Comparison of ENCODE assay signal across 8 cellular contexts in the genomic region with DNA sequence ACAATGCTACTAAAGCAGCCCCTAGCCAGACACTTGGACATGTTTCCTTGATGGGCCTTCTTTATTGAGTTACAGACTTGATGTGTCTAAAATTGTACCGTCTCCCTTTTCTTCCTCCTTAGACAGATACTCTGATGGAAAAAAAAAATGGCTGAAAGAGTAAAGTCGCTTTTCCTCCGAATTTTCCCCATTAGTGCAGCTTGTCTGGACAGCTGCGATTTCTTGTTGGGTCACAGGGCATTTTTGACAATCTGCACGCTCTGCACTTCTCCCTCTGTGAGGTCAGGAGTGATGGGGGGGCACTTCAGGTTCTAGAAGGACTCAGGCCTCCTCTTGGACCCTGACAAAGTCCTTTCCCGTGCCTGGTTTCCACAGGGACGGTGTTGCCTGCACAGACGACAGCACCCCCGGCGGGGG. TPM values are rescaled to one million over a fixed set of nuclear protein-coding genes. Genes with fewer than 3 reads are reported as not detected.
A peak's percentile ranks its signal among the peaks of the same experiment; 100 is the strongest.
DNase-seq lines count a peak whose midpoint lies in the region; ATAC-seq and TF ChIP-seq lines count a peak whose summit lies in the region.

No MANE protein-coding gene starts in this region.

- peaks cover 61% of the 10 kb centered on the region for H3K4me1 Mint-ChIP-seq in activated naive CD8-positive, alpha-beta T cell treated with anti-CD3 and anti-CD28 coated beads, Interleukin-2, amount 50 U/mL, for 24 hours

- no peaks in the 10 kb centered on the region for H3K9me3 ChIP-seq in HCT116 (ENCODE audit: control insufficient read depth in 1 of 2, insufficient read depth in 1 of 2, low read depth in 1 of 2, low read length in 2 of 2)
- H3K9me3 ChIP-seq in testis: no peaks in the 10 kb centered on the region

- H4K20me1 ChIP-seq in HCT116 (ENCODE audit: insufficient read depth): 0 out of 2 replicates have a peak, but pooled peaks cover 4% of the 10 kb centered on the region

- CTCF ChIA-PET in HCT116 (lab: Charles Lee): interaction anchor here (1.4 kb wide), 1 partner anchor 736 kb away, joined by 4 read pairs; no protein-coding TSS in a partner anchor

- peak overlapping the region; percentile 94 for H3K27ac ChIP-seq in 22Rv1
- peak overlapping the region; percentile 86 for H3K27ac ChIP-seq in HCT116 (ENCODE audit: low read depth, low read length)
- peak overlapping the region; percentile 98 to 99 for H3K27ac ChIP-seq in testis

- H3K4me3 Mint-ChIP-seq in activated naive CD8-positive, alpha-beta T cell treated with anti-CD3 and anti-CD28 coated beads, Interleukin-2, amount 50 U/mL, for 24 hours: peak overlapping the region; percentile 77

- peaks cover 39% of the 10 kb centered on the region for H3K79me2 ChIP-seq in HCT116 (ENCODE audit: insufficient read depth, low read length)

- H3K27me3 Mint-ChIP-seq in activated naive CD8-positive, alpha-beta T cell treated with anti-CD3 and anti-CD28 coated beads, Interleukin-2, amount 50 U/mL, for 24 hours: no peaks in the 10 kb centered on the region

- POLR2A ChIA-PET in HCT116 (lab: Charles Lee): interaction anchor here (0.6 to 2.4 kb wide), 2 partner anchors 10 to 266 kb away, joined by 4 to 9 read pairs; no protein-coding TSS in a partner anchor

- TF ChIP-seq CTCF in 22Rv1 (IDR thresholded peaks at IDR 0.05) (peak; percentile 25; the same call in 1 of the 2 replicates), HCT116 (IDR thresholded peaks at IDR 0.05 in 2 of 3, conservative IDR thresholded peaks at IDR 0.05 in 1 of 3; ENCODE audit: borderline replicate concordance in 1 of 3, insufficient read depth in 1 of 3, low read depth in 2 of 3, low read length in 2 of 3) (peak in 1 of 3 experiments; percentile 31; a peak in 2 of 6 replicates), testis (IDR thresholded peaks at IDR 0.05) (no peak)

- H2AFZ ChIP-seq in HCT116 (ENCODE audit: low read depth, low read length, poor library complexity, severe bottlenecking): peak overlapping the region; percentile 28

- H3K9ac ChIP-seq in HCT116 (ENCODE audit: low read length): peak overlapping the region; percentile 85

- no peaks in the 10 kb centered on the region for H3K9me3 Mint-ChIP-seq in activated naive CD8-positive, alpha-beta T cell treated with anti-CD3 and anti-CD28 coated beads, Interleukin-2, amount 50 U/mL, for 24 hours

- H3K4me2 ChIP-seq in HCT116 (ENCODE audit: low read length): peak overlapping the region; percentile 84

- H3K27ac Mint-ChIP-seq in activated naive CD8-positive, alpha-beta T cell treated with anti-CD3 and anti-CD28 coated beads, Interleukin-2, amount 50 U/mL, for 24 hours: peak overlapping the region; percentile 74

- no peak for ATAC-seq in HCT116
- ATAC-seq in activated naive CD8-positive, alpha-beta T cell treated with anti-CD3 and anti-CD28 coated beads, Interleukin-2, amount 50 U/mL, for 24 hours: no peak

- peak overlapping the region; percentile 85 to 88 for H3K4me3 ChIP-seq in HCT116 (replicated peaks in 1 of 2; ENCODE audit: low read depth in 1 of 2, low read length in 2 of 2)
- H3K4me3 ChIP-seq in testis: peak overlapping the region; percentile 94 to 98

- no peaks in the 10 kb centered on the region for H3K27me3 ChIP-seq in HCT116 (ENCODE audit: insufficient read depth, low read length)
- no peaks in the 10 kb centered on the region for H3K27me3 ChIP-seq in testis

- H3K4me1 ChIP-seq in HCT116 (ENCODE audit: control insufficient read depth in 1 of 2, insufficient read depth in 2 of 2, low read length in 2 of 2) (peaks cover 15 to 35% of the 10 kb centered on the region in 2 experiments), testis (peaks cover 44% of the 10 kb centered on the region)

- BruUV-seq in HCT116 (replicated peaks; lab: Mats Ljungman, UMichigan): no TSS peak

- TF ChIP-seq RAD21 in HCT116 (IDR thresholded peaks at IDR 0.05; ENCODE audit: low read depth): no peak

- intact Hi-C loops in HCT116 (cut with micrococcal nuclease): loop anchor here (1.0 to 2.0 kb wide), 2 partner anchors 16 to 44 kb away; no protein-coding TSS in a partner anchor
- intact Hi-C loops in testis (cut with DNase I; ENCODE audit: low total_unique reads): no loop called here

- peaks cover 25% of the 10 kb centered on the region for H3K36me3 Mint-ChIP-seq in activated naive CD8-positive, alpha-beta T cell treated with anti-CD3 and anti-CD28 coated beads, Interleukin-2, amount 50 U/mL, for 24 hours (ENCODE audit: low read depth)

- 2 to 3% methylated on average over 6 to 10 of the region's 10 CpGs for WGBS in testis, 2 donors

- no peak for TF ChIP-seq POLR2A in HCT116 (IDR thresholded peaks at IDR 0.05; ENCODE audit: borderline replicate concordance, extremely low read depth, insufficient read depth, insufficient read length)
- TF ChIP-seq POLR2A in testis (IDR thresholded peaks at IDR 0.05): no peak

- DNase-seq in HCT116 (ENCODE audit: low read depth, low spot score): no peak
- no peak for DNase-seq in activated naive CD8-positive, alpha-beta T cell treated with anti-CD3 and anti-CD28 coated beads, Interleukin-2, amount 50 U/mL, for 24 hours
- peak; percentile 48 for DNase-seq in kidney glomerular epithelial cell (lab: John Stamatoyannopoulos, UW)
- no peak for DNase-seq in testis
- DNase-seq in MV-4-11 (lab: John Stamatoyannopoulos, UW): no peak
- DNase-seq in mesenteric fat pad (ENCODE audit: low spot score): no peak
- no peak for DNase-seq in islet precursor cell

- RAD21 ChIA-PET in HCT116 (lab: Charles Lee; ENCODE audit: low non-redundant PET in 1 of 2, low total read pairs in 2 of 2, uncharacterized antibody in 2 of 2, unreplicated experiment in 2 of 2): no interaction called here

- no peaks in the 10 kb centered on the region for H3K9me2 ChIP-seq in HCT116 (ENCODE audit: insufficient read depth)

- H3K36me3 ChIP-seq in HCT116 (ENCODE audit: control insufficient read depth in 1 of 2, insufficient read depth in 2 of 2, low read length in 2 of 2) (peaks cover 12 to 15% of the 10 kb centered on the region in 2 experiments), testis (ENCODE audit: low read depth, missing control alignments) (no peaks in the 10 kb centered on the region)

TF ChIP-seq in HCT116, 20 proteins besides CTCF, POLR2A, EP300 and RAD21:
- TF ChIP-seq CEBPB (IDR thresholded peaks at IDR 0.05; ENCODE audit: low read depth): no peak
- no peak for TF ChIP-seq ZFX (IDR thresholded peaks at IDR 0.05)
- TF ChIP-seq, protein P1, sequence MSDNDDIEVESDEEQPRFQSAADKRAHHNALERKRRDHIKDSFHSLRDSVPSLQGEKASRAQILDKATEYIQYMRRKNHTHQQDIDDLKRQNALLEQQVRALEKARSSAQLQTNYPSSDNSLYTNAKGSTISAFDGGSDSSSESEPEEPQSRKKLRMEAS (IDR thresholded peaks at IDR 0.05): no peak
- TF ChIP-seq ZNF274 (IDR thresholded peaks at IDR 0.05; ENCODE audit: low read depth, low read length): no peak
- no peak for TF ChIP-seq EZH2phosphoT487 (IDR thresholded peaks at IDR 0.05; ENCODE audit: borderline replicate concordance)
TF ChIP-seq in HCT116: peak in this region for 0.

RNA-seq across cellular contexts. Expression of a gene that starts 1.0 kb away (rescaled TPM):
- total RNA-seq in HCT116 (2021; ENCODE audit: unreplicated experiment) (295 TPM), testis (100 to 1,000 TPM; 279 to 319 TPM), mesenteric fat pad (470 TPM)
- polyA plus RNA-seq in HCT116 (2012): 187 and 230 TPM in 2 replicates
- polyA plus RNA-seq in testis (ENCODE audit: insufficient read depth, low read depth, low replicate concordance): 375 TPM

RNA-seq across cellular contexts. Expression of a gene that starts 54.0 kb away (rescaled TPM):
- total RNA-seq in HCT116 (2021; ENCODE audit: unreplicated experiment): 21.5 TPM
- polyA plus RNA-seq in HCT116 (2012): 19.7 and 23.1 TPM in 2 replicates
- total RNA-seq in testis: 10 to 100 TPM; 26.8 to 38.3 TPM
- 25.4 TPM for polyA plus RNA-seq in testis (ENCODE audit: insufficient read depth, low read depth, low replicate concordance)
- total RNA-seq in mesenteric fat pad: 124 TPM
